15 cellular contexts compared by ENCODE assay signal in genomic region chr12:131865196-131865875, GRCh38. TPM values are rescaled to one million over a fixed set of nuclear protein-coding genes. Genes with fewer than 3 reads are reported as not detected.
DNase-seq lines count a peak whose midpoint lies in the region; ATAC-seq and TF ChIP-seq lines count a peak whose summit lies in the region.
"Had no signal": no experiment of that assay in that cellular context is flagged by ENCODE, and none has a peak within 500 bp of the region (broad histone marks: within the 10 kb centered on the region; RNA-seq: fewer than 3 reads in every experiment).

No MANE protein-coding gene starts in this region.

- H3K9me3 ChIP-seq in HCT116 (ENCODE audit: control insufficient read depth in 1 of 2, insufficient read depth in 1 of 2, low read depth in 1 of 2, low read length in 2 of 2) = no peaks in the 10 kb centered on the region
- no peaks in the 10 kb centered on the region for H3K9me3 ChIP-seq in SK-N-SH
- H3K9me3 ChIP-seq: ovary, upper lobe of left lung had no signal

- 62% methylated on average over 20 of the region's 20 CpGs for WGBS in SK-N-SH (ENCODE audit: low lambda C conversion rate)

- H3K27me3 Mint-ChIP-seq in activated naive CD8-positive, alpha-beta T cell treated with anti-CD3 and anti-CD28 coated beads, Interleukin-2, amount 50 U/mL, for 24 hours = no peaks in the 10 kb centered on the region
- H3K27me3 Mint-ChIP-seq: activated CD4-positive, alpha-beta T cell treated with anti-CD3 and anti-CD28 coated beads, Interleukin-2, amount 10 ng/mL, durations not matched to agents 24 days and 14 days had no signal

- H3K36me3 ChIP-seq in HCT116 (ENCODE audit: control insufficient read depth in 1 of 2, insufficient read depth in 2 of 2, low read length in 2 of 2) (no peaks in the 10 kb centered on the region), SK-N-SH (replicated peaks in 1 of 2; ENCODE audit: control insufficient read depth in 1 of 2, insufficient read depth in 2 of 2, low read length in 1 of 2) (no peaks in the 10 kb centered on the region)
- H3K36me3 ChIP-seq: ovary, upper lobe of left lung had no signal

- H3K4me2 ChIP-seq in HCT116 (ENCODE audit: low read length) (peak overlapping the region; percentile 65), SK-N-SH (no peak overlapping the region)

- no peaks in the 10 kb centered on the region for H4K20me1 ChIP-seq in HCT116 (ENCODE audit: insufficient read depth)
- H4K20me1 ChIP-seq in SK-N-SH (ENCODE audit: insufficient read depth) = no peaks in the 10 kb centered on the region

- no peak overlapping the region for H3K27ac Mint-ChIP-seq in activated naive CD8-positive, alpha-beta T cell treated with anti-CD3 and anti-CD28 coated beads, Interleukin-2, amount 50 U/mL, for 24 hours
- H3K27ac Mint-ChIP-seq: activated CD4-positive, alpha-beta T cell treated with anti-CD3 and anti-CD28 coated beads, Interleukin-2, amount 10 ng/mL, durations not matched to agents 24 days and 14 days; activated T-helper 1 cell treated with anti-CD3 and anti-CD28 coated beads, Interleukin-12 subunit alpha, Interleukin-12 subunit beta, Interleukin-2, Interleukin-4 antibody, amounts not matched to agents 30 ng/mL and 10 ng/mL and 1 ng/mL, durations not matched to agents 14 hours and 24 hours and 36 hours; T-helper 1 cell treated with Interleukin-12 subunit alpha and Interleukin-12 subunit beta and Interleukin-4 antibody, amounts not matched to agents 30 μg/mL and 1 μg/mL, for 36 hours had no signal

- H2AFZ ChIP-seq in HCT116 (ENCODE audit: low read depth, low read length, poor library complexity, severe bottlenecking) = peak overlapping the region; percentile 57
- H2AFZ ChIP-seq in SK-N-SH (ENCODE audit: low read depth) = no peak overlapping the region

- H3K9ac ChIP-seq in HCT116 (ENCODE audit: low read length) (no peak overlapping the region), SK-N-SH (no peak overlapping the region)

- TF ChIP-seq POLR2A in HCT116 (IDR thresholded peaks at IDR 0.05; ENCODE audit: borderline replicate concordance, extremely low read depth, insufficient read depth, insufficient read length) = no peak

- H3K27ac ChIP-seq in HCT116 (ENCODE audit: low read depth, low read length) (no peak overlapping the region), SK-N-SH (ENCODE audit: low read depth in 2 of 2, low read length in 1 of 2) (no peak overlapping the region)
- H3K27ac ChIP-seq: ovary, upper lobe of left lung had no signal

- H3K4me3 ChIP-seq in HCT116 (replicated peaks in 1 of 2; ENCODE audit: low read depth in 1 of 2, low read length in 2 of 2) = peak overlapping the region in 1 of 2 experiments; percentile 16; a peak in 1 of 4 replicates
- H3K4me3 ChIP-seq in SK-N-SH (ENCODE audit: low read depth in 2 of 2, low read length in 1 of 2) = no peak overlapping the region
- H3K4me3 ChIP-seq: ovary, upper lobe of left lung had no signal

- H3K36me3 Mint-ChIP-seq in activated naive CD8-positive, alpha-beta T cell treated with anti-CD3 and anti-CD28 coated beads, Interleukin-2, amount 50 U/mL, for 24 hours (ENCODE audit: low read depth) = no peaks in the 10 kb centered on the region

- TF ChIP-seq RAD21 in HCT116 (IDR thresholded peaks at IDR 0.05; ENCODE audit: low read depth) = 0 out of 2 replicates have a peak, but pooled peaks have one; percentile 2
- no peak for TF ChIP-seq RAD21 in SK-N-SH (IDR thresholded peaks at IDR 0.05; ENCODE audit: low read length)

- CTCF ChIA-PET in HCT116 (lab: Charles Lee) = interaction anchor here (0.6 to 0.7 kb wide), 2 partner anchors 14 to 216 kb away, joined by 3 to 5 read pairs; no protein-coding TSS in a partner anchor
- CTCF ChIA-PET in SK-N-SH (lab: Yijun Ruan, JAX) = interaction anchor here (1.2 kb wide), 1 partner anchor 30 kb away, joined by 5 read pairs; no protein-coding TSS in a partner anchor

- TF ChIP-seq CTCF in HCT116 (IDR thresholded peaks at IDR 0.05 in 2 of 3, conservative IDR thresholded peaks at IDR 0.05 in 1 of 3; ENCODE audit: borderline replicate concordance in 1 of 3, insufficient read depth in 1 of 3, low read depth in 2 of 3, low read length in 2 of 3) = no peak
- no peak for TF ChIP-seq CTCF in SK-N-SH (IDR thresholded peaks at IDR 0.05)

- H3K4me1 ChIP-seq in HCT116 (ENCODE audit: control insufficient read depth in 1 of 2, insufficient read depth in 2 of 2, low read length in 2 of 2) (peaks cover 26 to 39% of the 10 kb centered on the region in 2 experiments), SK-N-SH (ENCODE audit: control insufficient read depth in 1 of 2, insufficient read depth in 2 of 2, low read depth in 1 of 2, low read length in 1 of 2) (peaks cover 4 to 29% of the 10 kb centered on the region in 2 experiments; a peak in 2 of 4 replicates)

- no TSS peak for BruUV-seq in HCT116 (replicated peaks; lab: Mats Ljungman, UMichigan)

- POLR2A ChIA-PET in HCT116 (lab: Charles Lee) = interaction anchor here (0.9 kb wide), 1 partner anchor 63 kb away, joined by 3 read pairs; no protein-coding TSS in a partner anchor
- POLR2A ChIA-PET in SK-N-SH (lab: Yijun Ruan, JAX) = no interaction called here

- H3F3A ChIP-seq in SK-N-SH (replicated peaks; ENCODE audit: insufficient read depth) = no peaks in the 10 kb centered on the region

- DNase-seq in AG08396 (ENCODE audit: low spot score) (peak; percentile 2), HCT116 (ENCODE audit: low read depth, low spot score) (peak; percentile 72), SK-N-SH (peak; percentile 16), glomerular visceral epithelial cell (ENCODE audit: extremely low spot score) (peak; percentile 89)
- DNase-seq in activated effector memory CD4-positive, alpha-beta T cell treated with anti-CD3 and anti-CD28 coated beads, Interleukin-2, amount 50 U/mL, for 16 hours = no peak
- DNase-seq in activated naive CD8-positive, alpha-beta T cell treated with anti-CD3 and anti-CD28 coated beads, Interleukin-2, amount 50 U/mL, for 24 hours = no peak
- DNase-seq in stimulated activated CD4-positive, alpha-beta T cell treated with anti-CD3 and anti-CD28 coated beads, Interleukin-4, amount 100 ng/mL, for 24 hours = no peak
- DNase-seq: activated CD4-positive, alpha-beta T cell treated with anti-CD3 and anti-CD28 coated beads, Interleukin-2, amount 10 ng/mL, durations not matched to agents 24 days and 14 days; foreskin fibroblast; NCI-H2107; upper lobe of left lung had no signal

- H3K4me3 Mint-ChIP-seq in activated naive CD8-positive, alpha-beta T cell treated with anti-CD3 and anti-CD28 coated beads, Interleukin-2, amount 50 U/mL, for 24 hours = no peak overlapping the region
- H3K4me3 Mint-ChIP-seq: activated CD4-positive, alpha-beta T cell treated with anti-CD3 and anti-CD28 coated beads, Interleukin-2, amount 10 ng/mL, durations not matched to agents 24 days and 14 days; activated T-helper 1 cell treated with anti-CD3 and anti-CD28 coated beads, Interleukin-12 subunit alpha, Interleukin-12 subunit beta, Interleukin-2, Interleukin-4 antibody, amounts not matched to agents 30 ng/mL and 10 ng/mL and 1 ng/mL, durations not matched to agents 14 hours and 24 hours and 36 hours; T-helper 1 cell treated with Interleukin-12 subunit alpha and Interleukin-12 subunit beta and Interleukin-4 antibody, amounts not matched to agents 30 μg/mL and 1 μg/mL, for 36 hours had no signal

- RAD21 ChIA-PET in HCT116 (lab: Charles Lee; ENCODE audit: low non-redundant PET in 1 of 2, low total read pairs in 2 of 2, uncharacterized antibody in 2 of 2, unreplicated experiment in 2 of 2) = no interaction called here

- H3K27me3 ChIP-seq in HCT116 (ENCODE audit: insufficient read depth, low read length) (no peaks in the 10 kb centered on the region), SK-N-SH (ENCODE audit: insufficient read depth) (no peaks in the 10 kb centered on the region)
- H3K27me3 ChIP-seq: ovary, upper lobe of left lung had no signal

- no peaks in the 10 kb centered on the region for H3K9me3 Mint-ChIP-seq in activated naive CD8-positive, alpha-beta T cell treated with anti-CD3 and anti-CD28 coated beads, Interleukin-2, amount 50 U/mL, for 24 hours
- H3K9me3 Mint-ChIP-seq: activated CD4-positive, alpha-beta T cell treated with anti-CD3 and anti-CD28 coated beads, Interleukin-2, amount 10 ng/mL, durations not matched to agents 24 days and 14 days; activated T-helper 1 cell treated with anti-CD3 and anti-CD28 coated beads, Interleukin-12 subunit alpha, Interleukin-12 subunit beta, Interleukin-2, Interleukin-4 antibody, amounts not matched to agents 30 ng/mL and 10 ng/mL and 1 ng/mL, durations not matched to agents 14 hours and 24 hours and 36 hours; T-helper 1 cell treated with Interleukin-12 subunit alpha and Interleukin-12 subunit beta and Interleukin-4 antibody, amounts not matched to agents 30 μg/mL and 1 μg/mL, for 36 hours had no signal

- intact Hi-C loops in HCT116 (cut with micrococcal nuclease) = no loop called here

- no peaks in the 10 kb centered on the region for H3K4me1 Mint-ChIP-seq in activated naive CD8-positive, alpha-beta T cell treated with anti-CD3 and anti-CD28 coated beads, Interleukin-2, amount 50 U/mL, for 24 hours

- ATAC-seq in HCT116 = peak; percentile 87
- ATAC-seq in HG03460 (IDR thresholded peaks at IDR 0.05; ENCODE audit: unreplicated experiment) = no peak
- ATAC-seq in activated naive CD8-positive, alpha-beta T cell treated with anti-CD3 and anti-CD28 coated beads, Interleukin-2, amount 50 U/mL, for 24 hours = no peak

- H3K79me2 ChIP-seq in HCT116 (ENCODE audit: insufficient read depth, low read length) (no peaks in the 10 kb centered on the region), SK-N-SH (ENCODE audit: insufficient read depth) (no peaks in the 10 kb centered on the region)

- TF ChIP-seq EP300 in SK-N-SH (IDR thresholded peaks at IDR 0.05; ENCODE audit: borderline replicate concordance in 1 of 2, low read depth in 1 of 2, low read length in 1 of 2) = no peak

- no peaks in the 10 kb centered on the region for H3K9me2 ChIP-seq in HCT116 (ENCODE audit: insufficient read depth)
- no peaks in the 10 kb centered on the region for H3K9me2 ChIP-seq in SK-N-SH

TF ChIP-seq in HCT116, 20 proteins besides CTCF, POLR2A, EP300 and RAD21 (continues in another document):
- TF ChIP-seq JUND (IDR thresholded peaks at IDR 0.05) = peak; percentile 90
- no peak for TF ChIP-seq EZH2 (IDR thresholded peaks at IDR 0.05)
- no peak for TF ChIP-seq CEBPB (IDR thresholded peaks at IDR 0.05; ENCODE audit: low read depth)

RNA-seq across cellular contexts. Expression of gene ULK1, which starts 29.1 kb away (rescaled TPM):
- 34.2 TPM for total RNA-seq in HCT116 (2021; ENCODE audit: unreplicated experiment)
- polyA plus RNA-seq in HCT116 (2012) = 17.4 and 24.4 TPM in 2 replicates
- 6.0 and 10.7 TPM in 2 replicates for polyA plus RNA-seq in SK-N-SH (2012; rRNA removed)
- polyA plus RNA-seq in SK-N-SH (2012; cell fraction: cytosol; rRNA removed) = 4.0 and 5.9 TPM in 2 replicates
- 56.6 and 64.4 TPM in 2 replicates for polyA plus RNA-seq in SK-N-SH (2012; cell fraction: nucleus; rRNA removed)

RNA-seq across cellular contexts. Expression of gene MMP17, which starts 37.1 kb away (rescaled TPM):
- 14.3 TPM for total RNA-seq in HCT116 (2021; ENCODE audit: unreplicated experiment)
- 14.5 and 16.0 TPM in 2 replicates for polyA plus RNA-seq in HCT116 (2012)
- 13.5 and 14.0 TPM in 2 replicates for polyA plus RNA-seq in SK-N-SH (2012; rRNA removed)
- 4.0 and 8.7 TPM in 2 replicates for polyA plus RNA-seq in SK-N-SH (2012; cell fraction: cytosol; rRNA removed)
- polyA plus RNA-seq in SK-N-SH (2012; cell fraction: nucleus; rRNA removed) = 27.4 and 35.0 TPM in 2 replicates

Comparison
In these comparisons a context has a peak if more than half of its experiments do, and no peak if none do; other contexts are left out.
1. DNase-seq: peak in AG08396 (single experiment), HCT116 (single experiment), SK-N-SH (single experiment) and glomerular visceral epithelial cell (single experiment); none in activated effector memory CD4-positive, alpha-beta T cell treated with anti-CD3 and anti-CD28 coated beads, Interleukin-2, amount 50 U/mL, for 16 hours (single experiment), activated naive CD8-positive, alpha-beta T cell treated with anti-CD3 and anti-CD28 coated beads, Interleukin-2, amount 50 U/mL, for 24 hours (single experiment) and stimulated activated CD4-positive, alpha-beta T cell treated with anti-CD3 and anti-CD28 coated beads, Interleukin-4, amount 100 ng/mL, for 24 hours (single experiment).